Comparison of ENCODE assay signal across 13 cellular contexts in the genomic region with DNA sequence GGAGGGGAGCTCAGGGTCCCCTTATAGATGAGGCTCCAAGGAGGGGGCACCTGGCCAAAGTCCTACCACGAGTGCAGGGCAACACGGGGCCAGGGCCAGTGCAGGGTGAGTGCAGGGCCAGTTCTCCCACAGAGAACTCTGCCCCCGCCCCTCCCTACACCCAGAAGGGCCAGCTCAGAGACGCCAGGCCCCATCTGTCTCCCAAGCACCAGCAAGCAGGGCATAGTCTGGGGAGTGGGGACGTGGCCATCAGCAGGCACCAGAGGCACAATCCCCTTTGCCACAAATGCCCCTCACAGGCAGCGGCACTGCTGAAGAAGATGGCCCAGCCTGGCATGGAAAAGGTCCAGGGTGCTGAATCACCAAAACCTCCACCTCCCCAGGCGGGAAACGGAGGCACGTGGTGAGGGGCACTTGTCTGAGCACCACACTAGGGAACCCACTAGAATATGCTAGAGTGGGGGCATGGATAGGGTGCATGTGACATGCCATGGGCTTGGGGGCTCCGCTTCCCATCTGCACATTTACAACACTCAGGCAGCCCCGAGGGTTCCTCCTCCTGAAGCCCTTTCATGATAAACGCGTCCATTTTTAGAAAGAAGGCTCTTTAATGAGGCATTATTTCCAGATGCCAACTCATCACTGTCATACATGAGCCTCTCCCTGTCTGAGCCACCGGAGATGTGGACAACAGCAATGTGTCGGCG.
"Had no signal": no experiment of that assay in that cellular context is flagged by ENCODE, and none has a peak within 500 bp of the region (broad histone marks: within the 10 kb centered on the region; RNA-seq: fewer than 3 reads in every experiment).

No MANE protein-coding gene starts in this region.

- H3K36me3 ChIP-seq: neural progenitor cell, tibial nerve had no signal

- DNase-seq: activated CD4-positive, alpha-beta T cell treated with anti-CD3 and anti-CD28 coated beads for 1 hour; activated CD4-positive, alpha-beta T cell treated with anti-CD3 and anti-CD28 coated beads, Interleukin-2, amount 50 U/mL, for 48 hours; activated CD8-positive, alpha-beta memory T cell treated with anti-CD3 and anti-CD28 coated beads, Interleukin-2, amount 10 ng/mL, durations not matched to agents 7 days and 5 days; activated effector memory CD4-positive, alpha-beta T cell treated with anti-CD3 and anti-CD28 coated beads, Interleukin-2, amount 50 U/mL, for 16 hours; activated T-cell treated with anti-CD3 and anti-CD28 coated beads, Interleukin-2, amount 50 U/mL, for 24 hours; amygdala; hypothalamus; mammary epithelial cell; small intestine had no signal

- ATAC-seq: activated CD8-positive, alpha-beta memory T cell treated with anti-CD3 and anti-CD28 coated beads, Interleukin-2, amount 10 ng/mL, durations not matched to agents 7 days and 5 days; activated naive CD4-positive, alpha-beta T cell treated with anti-CD3 and anti-CD28 coated beads, Interleukin-2, amount 50 U/mL, for 72 hours had no signal

- H3K9ac ChIP-seq: neural progenitor cell, parathyroid adenoma had no signal

- H3K9me3 ChIP-seq: tibial nerve had no signal

- H3K4me3 ChIP-seq: neural progenitor cell, tibial nerve had no signal

- H3K27ac ChIP-seq: neural progenitor cell, parathyroid adenoma, tibial nerve had no signal

- H3K4me2 ChIP-seq: neural progenitor cell had no signal

- H3K27me3 ChIP-seq: neural progenitor cell, tibial nerve had no signal

- H2AFZ ChIP-seq: neural progenitor cell, parathyroid adenoma had no signal
